In the genomic region with DNA sequence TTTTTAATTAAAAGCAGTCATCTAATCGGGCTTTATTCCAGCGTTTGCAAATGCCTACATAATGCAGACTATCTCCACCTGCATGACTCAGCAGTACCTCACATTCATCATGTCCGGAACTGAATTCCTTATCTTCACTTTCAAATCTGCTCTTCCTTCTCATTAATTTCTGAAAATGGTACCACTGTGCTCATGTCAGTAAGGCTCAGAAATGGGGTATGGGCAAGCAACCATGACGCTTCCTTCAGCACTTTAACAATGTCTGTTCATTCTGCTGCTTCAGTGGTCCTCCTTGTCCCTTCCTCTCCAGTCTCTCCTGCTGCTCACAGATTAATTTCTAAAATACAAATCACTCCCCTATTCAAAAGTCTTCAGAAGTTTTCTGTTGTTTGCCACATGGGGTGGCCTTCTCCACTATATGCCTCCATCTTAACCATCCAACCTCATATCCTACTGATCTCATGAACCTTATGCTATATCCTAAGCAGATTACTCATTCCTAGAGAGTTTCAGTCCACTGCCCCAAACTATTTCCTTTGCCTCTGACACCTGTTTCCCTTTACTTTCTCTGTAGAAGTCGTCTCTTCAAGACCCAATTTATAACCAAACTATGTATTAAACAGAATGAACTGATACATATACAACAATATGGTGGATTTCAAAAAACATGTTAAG, we compare ENCODE assay signal across 1 cellular context.
A peak's percentile ranks its signal among the peaks of the same experiment; 100 is the strongest.
TF ChIP-seq lines count a peak whose summit lies in the region.

No MANE protein-coding gene starts in this region.

TF ChIP-seq in K562, 482 proteins besides CTCF, POLR2A, EP300 and RAD21 (continued from another document and continues in another):
- TF ChIP-seq, protein P1, sequence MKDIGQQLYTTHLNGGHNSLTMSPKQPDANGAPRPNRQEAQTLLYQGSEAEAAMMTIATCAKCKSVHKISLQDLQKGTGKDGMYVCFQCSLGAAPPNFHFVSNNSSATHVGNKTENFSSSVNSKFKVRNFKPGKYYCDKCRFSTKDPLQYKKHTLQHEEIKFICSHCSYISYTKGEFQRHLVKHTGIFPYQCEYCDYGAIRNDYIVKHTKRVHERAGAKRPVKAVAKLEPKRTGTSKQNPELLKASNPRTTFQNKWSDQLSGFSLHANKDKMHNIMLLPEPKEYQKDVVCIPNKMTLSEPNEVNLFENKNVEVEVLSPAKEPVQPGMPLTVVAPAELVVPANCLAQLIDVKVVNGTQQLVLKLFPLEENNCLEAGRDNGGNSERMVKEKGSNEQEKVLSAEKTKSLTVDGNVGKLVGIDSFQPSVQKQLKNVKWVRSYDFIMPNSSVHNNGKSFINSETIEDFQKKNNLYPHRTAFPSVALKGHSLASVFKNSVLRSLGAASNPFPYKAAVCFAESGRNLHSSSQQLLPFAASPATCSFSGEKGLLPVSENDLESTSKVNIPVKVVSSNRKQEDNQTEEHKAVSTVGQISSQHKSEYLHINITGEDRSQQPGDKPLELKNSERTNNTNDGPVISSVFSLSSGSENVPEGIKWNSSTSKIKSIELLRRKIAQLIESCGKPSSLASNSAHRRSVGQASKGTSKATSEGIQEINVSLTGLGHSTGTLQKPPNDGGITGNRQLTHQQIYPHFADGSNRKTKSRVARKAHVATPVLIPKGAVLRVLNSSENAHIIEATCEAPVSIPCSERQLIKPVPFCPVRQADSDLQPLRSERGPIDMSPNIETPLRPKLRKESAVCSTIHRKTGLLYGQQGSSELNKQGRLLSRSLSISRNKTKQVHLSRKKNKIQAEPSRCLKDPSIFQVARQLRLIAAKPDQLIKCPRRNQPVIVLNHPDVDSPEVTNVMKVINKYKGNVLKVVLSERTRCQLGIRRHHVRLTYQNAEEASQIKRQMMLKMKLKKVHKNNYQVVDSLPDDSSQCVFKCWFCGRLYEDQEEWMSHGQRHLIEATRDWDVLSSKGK (CRISPR knock-in tag; IDR thresholded peaks at IDR 0.05) = no peak
- TF ChIP-seq, protein P2, sequence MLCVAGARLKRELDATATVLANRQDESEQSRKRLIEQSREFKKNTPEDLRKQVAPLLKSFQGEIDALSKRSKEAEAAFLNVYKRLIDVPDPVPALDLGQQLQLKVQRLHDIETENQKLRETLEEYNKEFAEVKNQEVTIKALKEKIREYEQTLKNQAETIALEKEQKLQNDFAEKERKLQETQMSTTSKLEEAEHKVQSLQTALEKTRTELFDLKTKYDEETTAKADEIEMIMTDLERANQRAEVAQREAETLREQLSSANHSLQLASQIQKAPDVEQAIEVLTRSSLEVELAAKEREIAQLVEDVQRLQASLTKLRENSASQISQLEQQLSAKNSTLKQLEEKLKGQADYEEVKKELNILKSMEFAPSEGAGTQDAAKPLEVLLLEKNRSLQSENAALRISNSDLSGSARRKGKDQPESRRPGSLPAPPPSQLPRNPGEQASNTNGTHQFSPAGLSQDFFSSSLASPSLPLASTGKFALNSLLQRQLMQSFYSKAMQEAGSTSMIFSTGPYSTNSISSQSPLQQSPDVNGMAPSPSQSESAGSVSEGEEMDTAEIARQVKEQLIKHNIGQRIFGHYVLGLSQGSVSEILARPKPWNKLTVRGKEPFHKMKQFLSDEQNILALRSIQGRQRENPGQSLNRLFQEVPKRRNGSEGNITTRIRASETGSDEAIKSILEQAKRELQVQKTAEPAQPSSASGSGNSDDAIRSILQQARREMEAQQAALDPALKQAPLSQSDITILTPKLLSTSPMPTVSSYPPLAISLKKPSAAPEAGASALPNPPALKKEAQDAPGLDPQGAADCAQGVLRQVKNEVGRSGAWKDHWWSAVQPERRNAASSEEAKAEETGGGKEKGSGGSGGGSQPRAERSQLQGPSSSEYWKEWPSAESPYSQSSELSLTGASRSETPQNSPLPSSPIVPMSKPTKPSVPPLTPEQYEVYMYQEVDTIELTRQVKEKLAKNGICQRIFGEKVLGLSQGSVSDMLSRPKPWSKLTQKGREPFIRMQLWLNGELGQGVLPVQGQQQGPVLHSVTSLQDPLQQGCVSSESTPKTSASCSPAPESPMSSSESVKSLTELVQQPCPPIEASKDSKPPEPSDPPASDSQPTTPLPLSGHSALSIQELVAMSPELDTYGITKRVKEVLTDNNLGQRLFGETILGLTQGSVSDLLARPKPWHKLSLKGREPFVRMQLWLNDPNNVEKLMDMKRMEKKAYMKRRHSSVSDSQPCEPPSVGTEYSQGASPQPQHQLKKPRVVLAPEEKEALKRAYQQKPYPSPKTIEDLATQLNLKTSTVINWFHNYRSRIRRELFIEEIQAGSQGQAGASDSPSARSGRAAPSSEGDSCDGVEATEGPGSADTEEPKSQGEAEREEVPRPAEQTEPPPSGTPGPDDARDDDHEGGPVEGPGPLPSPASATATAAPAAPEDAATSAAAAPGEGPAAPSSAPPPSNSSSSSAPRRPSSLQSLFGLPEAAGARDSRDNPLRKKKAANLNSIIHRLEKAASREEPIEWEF (CRISPR knock-in tag; IDR thresholded peaks at IDR 0.05) = no peak
- TF ChIP-seq POLR3G (IDR thresholded peaks at IDR 0.05; ENCODE audit: extremely low read depth, insufficient read length, insufficient replicate concordance) (no peak), SIN3A (IDR thresholded peaks at IDR 0.05; ENCODE audit: borderline replicate concordance in 2 of 2, control insufficient read depth in 1 of 2, low read depth in 2 of 2, low read length in 2 of 2) (no peak), CEBPG (CRISPR knock-in tag; IDR thresholded peaks at IDR 0.05) (no peak), CEBPG (tag; conservative IDR thresholded peaks at IDR 0.05 in 1 of 2, IDR thresholded peaks at IDR 0.05 in 1 of 2) (no peak), HNRNPH1 (optimal IDR thresholded peaks at IDR 0.05; ENCODE audit: low read depth, low read length) (no peak), SMARCE1 (IDR thresholded peaks at IDR 0.05) (peak; percentile 88), ZNF263 (CRISPR knock-in tag; IDR thresholded peaks at IDR 0.05; ENCODE audit: borderline replicate concordance) (no peak), ZNF253 (CRISPR knock-in tag; conservative IDR thresholded peaks at IDR 0.05) (no peak), ZFX (CRISPR knock-in tag; IDR thresholded peaks at IDR 0.05) (no peak), NR4A1 (CRISPR knock-in tag; IDR thresholded peaks at IDR 0.05) (no peak), NR4A1 (tag; IDR thresholded peaks at IDR 0.05) (no peak), ZZZ3 (IDR thresholded peaks at IDR 0.05) (no peak), ESRRA (IDR thresholded peaks at IDR 0.05; ENCODE audit: borderline replicate concordance, low read depth) (no peak), FOXA1 (IDR thresholded peaks at IDR 0.05; ENCODE audit: borderline replicate concordance) (no peak), ZNF644 (tag; IDR thresholded peaks at IDR 0.05; ENCODE audit: low read depth) (no peak), POLR2H (tag; IDR thresholded peaks at IDR 0.05; ENCODE audit: low read depth) (peak; percentile 47; the same call in 1 of the 2 replicates), ZNF184 (CRISPR knock-in tag; IDR thresholded peaks at IDR 0.05) (no peak), HMG20A (CRISPR knock-in tag; conservative IDR thresholded peaks at IDR 0.05) (no peak), ESRRB (CRISPR knock-in tag; IDR thresholded peaks at IDR 0.05; ENCODE audit: borderline replicate concordance) (no peak), ILK (tag; IDR thresholded peaks at IDR 0.05; ENCODE audit: borderline replicate concordance, low read depth) (no peak), PCBP2 (IDR thresholded peaks at IDR 0.05; ENCODE audit: low read depth, low read length, poor library complexity, severe bottlenecking) (no peak), ZNF274 (IDR thresholded peaks at IDR 0.05; ENCODE audit: borderline replicate concordance, low read depth, low read length) (no peak)
- TF ChIP-seq, protein P3, sequence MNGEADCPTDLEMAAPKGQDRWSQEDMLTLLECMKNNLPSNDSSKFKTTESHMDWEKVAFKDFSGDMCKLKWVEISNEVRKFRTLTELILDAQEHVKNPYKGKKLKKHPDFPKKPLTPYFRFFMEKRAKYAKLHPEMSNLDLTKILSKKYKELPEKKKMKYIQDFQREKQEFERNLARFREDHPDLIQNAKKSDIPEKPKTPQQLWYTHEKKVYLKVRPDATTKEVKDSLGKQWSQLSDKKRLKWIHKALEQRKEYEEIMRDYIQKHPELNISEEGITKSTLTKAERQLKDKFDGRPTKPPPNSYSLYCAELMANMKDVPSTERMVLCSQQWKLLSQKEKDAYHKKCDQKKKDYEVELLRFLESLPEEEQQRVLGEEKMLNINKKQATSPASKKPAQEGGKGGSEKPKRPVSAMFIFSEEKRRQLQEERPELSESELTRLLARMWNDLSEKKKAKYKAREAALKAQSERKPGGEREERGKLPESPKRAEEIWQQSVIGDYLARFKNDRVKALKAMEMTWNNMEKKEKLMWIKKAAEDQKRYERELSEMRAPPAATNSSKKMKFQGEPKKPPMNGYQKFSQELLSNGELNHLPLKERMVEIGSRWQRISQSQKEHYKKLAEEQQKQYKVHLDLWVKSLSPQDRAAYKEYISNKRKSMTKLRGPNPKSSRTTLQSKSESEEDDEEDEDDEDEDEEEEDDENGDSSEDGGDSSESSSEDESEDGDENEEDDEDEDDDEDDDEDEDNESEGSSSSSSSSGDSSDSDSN (IDR thresholded peaks at IDR 0.05; ENCODE audit: borderline replicate concordance in 1 of 2, low read depth in 2 of 2, low read length in 2 of 2) = no peak
- TF ChIP-seq, protein P4, sequence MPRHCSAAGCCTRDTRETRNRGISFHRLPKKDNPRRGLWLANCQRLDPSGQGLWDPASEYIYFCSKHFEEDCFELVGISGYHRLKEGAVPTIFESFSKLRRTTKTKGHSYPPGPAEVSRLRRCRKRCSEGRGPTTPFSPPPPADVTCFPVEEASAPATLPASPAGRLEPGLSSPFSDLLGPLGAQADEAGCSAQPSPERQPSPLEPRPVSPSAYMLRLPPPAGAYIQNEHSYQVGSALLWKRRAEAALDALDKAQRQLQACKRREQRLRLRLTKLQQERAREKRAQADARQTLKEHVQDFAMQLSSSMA (CRISPR knock-in tag; IDR thresholded peaks at IDR 0.05) = no peak
- TF ChIP-seq, protein P5, sequence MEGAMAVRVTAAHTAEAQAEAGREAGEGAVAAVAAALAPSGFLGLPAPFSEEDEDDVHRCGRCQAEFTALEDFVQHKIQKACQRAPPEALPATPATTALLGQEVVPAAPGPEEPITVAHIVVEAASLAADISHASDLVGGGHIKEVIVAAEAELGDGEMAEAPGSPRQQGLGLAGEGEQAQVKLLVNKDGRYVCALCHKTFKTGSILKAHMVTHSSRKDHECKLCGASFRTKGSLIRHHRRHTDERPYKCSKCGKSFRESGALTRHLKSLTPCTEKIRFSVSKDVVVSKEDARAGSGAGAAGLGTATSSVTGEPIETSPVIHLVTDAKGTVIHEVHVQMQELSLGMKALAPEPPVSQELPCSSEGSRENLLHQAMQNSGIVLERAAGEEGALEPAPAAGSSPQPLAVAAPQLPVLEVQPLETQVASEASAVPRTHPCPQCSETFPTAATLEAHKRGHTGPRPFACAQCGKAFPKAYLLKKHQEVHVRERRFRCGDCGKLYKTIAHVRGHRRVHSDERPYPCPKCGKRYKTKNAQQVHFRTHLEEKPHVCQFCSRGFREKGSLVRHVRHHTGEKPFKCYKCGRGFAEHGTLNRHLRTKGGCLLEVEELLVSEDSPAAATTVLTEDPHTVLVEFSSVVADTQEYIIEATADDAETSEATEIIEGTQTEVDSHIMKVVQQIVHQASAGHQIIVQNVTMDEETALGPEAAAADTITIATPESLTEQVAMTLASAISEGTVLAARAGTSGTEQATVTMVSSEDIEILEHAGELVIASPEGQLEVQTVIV (CRISPR knock-in tag; IDR thresholded peaks at IDR 0.05; ENCODE audit: borderline replicate concordance) = no peak
- TF ChIP-seq, protein P6, sequence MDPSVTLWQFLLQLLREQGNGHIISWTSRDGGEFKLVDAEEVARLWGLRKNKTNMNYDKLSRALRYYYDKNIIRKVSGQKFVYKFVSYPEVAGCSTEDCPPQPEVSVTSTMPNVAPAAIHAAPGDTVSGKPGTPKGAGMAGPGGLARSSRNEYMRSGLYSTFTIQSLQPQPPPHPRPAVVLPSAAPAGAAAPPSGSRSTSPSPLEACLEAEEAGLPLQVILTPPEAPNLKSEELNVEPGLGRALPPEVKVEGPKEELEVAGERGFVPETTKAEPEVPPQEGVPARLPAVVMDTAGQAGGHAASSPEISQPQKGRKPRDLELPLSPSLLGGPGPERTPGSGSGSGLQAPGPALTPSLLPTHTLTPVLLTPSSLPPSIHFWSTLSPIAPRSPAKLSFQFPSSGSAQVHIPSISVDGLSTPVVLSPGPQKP (CRISPR knock-in tag; IDR thresholded peaks at IDR 0.05) = no peak
- TF ChIP-seq, protein P7, sequence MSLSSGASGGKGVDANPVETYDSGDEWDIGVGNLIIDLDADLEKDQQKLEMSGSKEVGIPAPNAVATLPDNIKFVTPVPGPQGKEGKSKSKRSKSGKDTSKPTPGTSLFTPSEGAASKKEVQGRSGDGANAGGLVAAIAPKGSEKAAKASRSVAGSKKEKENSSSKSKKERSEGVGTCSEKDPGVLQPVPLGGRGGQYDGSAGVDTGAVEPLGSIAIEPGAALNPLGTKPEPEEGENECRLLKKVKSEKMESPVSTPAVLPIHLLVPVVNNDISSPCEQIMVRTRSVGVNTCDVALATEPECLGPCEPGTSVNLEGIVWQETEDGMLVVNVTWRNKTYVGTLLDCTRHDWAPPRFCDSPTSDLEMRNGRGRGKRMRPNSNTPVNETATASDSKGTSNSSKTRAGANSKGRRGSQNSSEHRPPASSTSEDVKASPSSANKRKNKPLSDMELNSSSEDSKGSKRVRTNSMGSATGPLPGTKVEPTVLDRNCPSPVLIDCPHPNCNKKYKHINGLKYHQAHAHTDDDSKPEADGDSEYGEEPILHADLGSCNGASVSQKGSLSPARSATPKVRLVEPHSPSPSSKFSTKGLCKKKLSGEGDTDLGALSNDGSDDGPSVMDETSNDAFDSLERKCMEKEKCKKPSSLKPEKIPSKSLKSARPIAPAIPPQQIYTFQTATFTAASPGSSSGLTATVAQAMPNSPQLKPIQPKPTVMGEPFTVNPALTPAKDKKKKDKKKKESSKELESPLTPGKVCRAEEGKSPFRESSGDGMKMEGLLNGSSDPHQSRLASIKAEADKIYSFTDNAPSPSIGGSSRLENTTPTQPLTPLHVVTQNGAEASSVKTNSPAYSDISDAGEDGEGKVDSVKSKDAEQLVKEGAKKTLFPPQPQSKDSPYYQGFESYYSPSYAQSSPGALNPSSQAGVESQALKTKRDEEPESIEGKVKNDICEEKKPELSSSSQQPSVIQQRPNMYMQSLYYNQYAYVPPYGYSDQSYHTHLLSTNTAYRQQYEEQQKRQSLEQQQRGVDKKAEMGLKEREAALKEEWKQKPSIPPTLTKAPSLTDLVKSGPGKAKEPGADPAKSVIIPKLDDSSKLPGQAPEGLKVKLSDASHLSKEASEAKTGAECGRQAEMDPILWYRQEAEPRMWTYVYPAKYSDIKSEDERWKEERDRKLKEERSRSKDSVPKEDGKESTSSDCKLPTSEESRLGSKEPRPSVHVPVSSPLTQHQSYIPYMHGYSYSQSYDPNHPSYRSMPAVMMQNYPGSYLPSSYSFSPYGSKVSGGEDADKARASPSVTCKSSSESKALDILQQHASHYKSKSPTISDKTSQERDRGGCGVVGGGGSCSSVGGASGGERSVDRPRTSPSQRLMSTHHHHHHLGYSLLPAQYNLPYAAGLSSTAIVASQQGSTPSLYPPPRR (CRISPR knock-in tag; IDR thresholded peaks at IDR 0.05; ENCODE audit: borderline replicate concordance) = no peak
- TF ChIP-seq, protein P8, sequence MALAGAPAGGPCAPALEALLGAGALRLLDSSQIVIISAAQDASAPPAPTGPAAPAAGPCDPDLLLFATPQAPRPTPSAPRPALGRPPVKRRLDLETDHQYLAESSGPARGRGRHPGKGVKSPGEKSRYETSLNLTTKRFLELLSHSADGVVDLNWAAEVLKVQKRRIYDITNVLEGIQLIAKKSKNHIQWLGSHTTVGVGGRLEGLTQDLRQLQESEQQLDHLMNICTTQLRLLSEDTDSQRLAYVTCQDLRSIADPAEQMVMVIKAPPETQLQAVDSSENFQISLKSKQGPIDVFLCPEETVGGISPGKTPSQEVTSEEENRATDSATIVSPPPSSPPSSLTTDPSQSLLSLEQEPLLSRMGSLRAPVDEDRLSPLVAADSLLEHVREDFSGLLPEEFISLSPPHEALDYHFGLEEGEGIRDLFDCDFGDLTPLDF (CRISPR knock-in tag; IDR thresholded peaks at IDR 0.05) = no peak
